14 cellular contexts compared by ENCODE assay signal in genomic region chr16:17230932-17231581, GRCh38.
"Had no signal": no experiment of that assay in that cellular context is flagged by ENCODE, and none has a peak within 500 bp of the region (broad histone marks: within the 10 kb centered on the region; RNA-seq: fewer than 3 reads in every experiment).

No MANE protein-coding gene starts in this region.

- ATAC-seq: activated CD4-positive, CD25-positive, alpha-beta regulatory T cell treated with anti-CD3 and anti-CD28 coated beads, Interleukin-2, amount 50 U/mL, for 24 hours; gastrocnemius medialis; heart right ventricle; natural killer cell had no signal

- FAIRE-seq: astrocyte had no signal

- H3K36me3 ChIP-seq: gastrocnemius medialis, heart right ventricle, tibial artery, uterus had no signal

- H3K4me1 ChIP-seq: gastrocnemius medialis, uterus had no signal

- DNase-seq: activated CD8-positive, alpha-beta memory T cell treated with anti-CD3 and anti-CD28 coated beads for 24 hours; activated naive CD4-positive, alpha-beta T cell treated with Interleukin-2 at 50 U/mL for 16 hours; erythroblast; gastrocnemius medialis; heart right ventricle; mesendoderm; natural killer cell; stimulated activated CD4-positive, alpha-beta T cell treated with anti-CD3 and anti-CD28 coated beads, Interleukin-12 subunit alpha, Interleukin-12 subunit beta, amount 100 ng/mL, for 4 hours; stimulated activated CD4-positive, alpha-beta T cell treated with anti-CD3 and anti-CD28 coated beads, Interleukin-2, amount 100 ng/mL, for 24 hours; tibial artery; uterus had no signal

- H3K9me3 ChIP-seq: gastrocnemius medialis, heart right ventricle, tibial artery, uterus had no signal

- H3K27ac Mint-ChIP-seq: activated T-helper 1 cell treated with anti-CD3 and anti-CD28 coated beads, Interleukin-12 subunit alpha, Interleukin-12 subunit beta, Interleukin-2, Interleukin-4 antibody, amounts not matched to agents 30 ng/mL and 10 ng/mL and 1 ng/mL, durations not matched to agents 14 hours and 24 hours and 36 hours; natural killer cell had no signal

- H3K9me3 Mint-ChIP-seq: activated T-helper 1 cell treated with anti-CD3 and anti-CD28 coated beads, Interleukin-12 subunit alpha, Interleukin-12 subunit beta, Interleukin-2, Interleukin-4 antibody, amounts not matched to agents 30 ng/mL and 10 ng/mL and 1 ng/mL, durations not matched to agents 14 hours and 24 hours and 36 hours had no signal

- H3K4me3 ChIP-seq: gastrocnemius medialis, heart right ventricle, tibial artery, uterus had no signal

- H3K27me3 ChIP-seq: gastrocnemius medialis, heart right ventricle, tibial artery, uterus had no signal

- H3K27ac ChIP-seq: gastrocnemius medialis, heart right ventricle, tibial artery, uterus had no signal

- H3K4me3 Mint-ChIP-seq: activated T-helper 1 cell treated with anti-CD3 and anti-CD28 coated beads, Interleukin-12 subunit alpha, Interleukin-12 subunit beta, Interleukin-2, Interleukin-4 antibody, amounts not matched to agents 30 ng/mL and 10 ng/mL and 1 ng/mL, durations not matched to agents 14 hours and 24 hours and 36 hours; natural killer cell had no signal
